In genomic region chr3:187021748-187022402, GRCh38 we compare ENCODE assay signal across 9 cellular contexts.
DNase-seq lines count a peak whose midpoint lies in the region; ATAC-seq and TF ChIP-seq lines count a peak whose summit lies in the region.
"Had no signal": no experiment of that assay in that cellular context is flagged by ENCODE, and none has a peak within 500 bp of the region (broad histone marks: within the 10 kb centered on the region; RNA-seq: fewer than 3 reads in every experiment).

No MANE protein-coding gene starts in this region.

- CTCF ChIA-PET in activated naive CD4-positive, alpha-beta T cell treated with anti-CD3 and anti-CD28 coated beads for 36 hours (lab: Charles Lee): interaction anchor here (0.9 kb wide), 1 partner anchor 174 kb away, joined by 5 read pairs; no protein-coding TSS in a partner anchor

- H3K9me3 ChIP-seq in Peyer's patch: no peaks in the 10 kb centered on the region

- no peaks in the 10 kb centered on the region for H3K27me3 Mint-ChIP-seq in activated naive CD4-positive, alpha-beta T cell treated with anti-CD3 and anti-CD28 coated beads for 36 hours (ENCODE audit: low read depth)

- TF ChIP-seq CTCF in Peyer's patch (IDR thresholded peaks at IDR 0.05): no peak

- ATAC-seq in GM21825 (IDR thresholded peaks at IDR 0.05; ENCODE audit: unreplicated experiment): peak; percentile 40

- no peak overlapping the region for H3K4me3 Mint-ChIP-seq in activated naive CD4-positive, alpha-beta T cell treated with anti-CD3 and anti-CD28 coated beads for 36 hours

- H3K27me3 ChIP-seq in Peyer's patch: no peaks in the 10 kb centered on the region

- peaks cover 4% of the 10 kb centered on the region for H3K36me3 Mint-ChIP-seq in activated naive CD4-positive, alpha-beta T cell treated with anti-CD3 and anti-CD28 coated beads for 36 hours (ENCODE audit: low read depth)

- peak overlapping the region in 2 of 4 donors; percentile 78 to 85 for H3K27ac ChIP-seq in Peyer's patch

- peak overlapping the region; percentile 19 for H3K27ac Mint-ChIP-seq in activated naive CD4-positive, alpha-beta T cell treated with anti-CD3 and anti-CD28 coated beads for 36 hours

- H3K36me3 ChIP-seq in Peyer's patch: no peaks in the 10 kb centered on the region

- peaks cover 0 to 9% (median 0%) of the 10 kb centered on the region in 4 donors for H3K4me1 ChIP-seq in Peyer's patch

- peaks cover 42% of the 10 kb centered on the region for H3K4me1 Mint-ChIP-seq in activated naive CD4-positive, alpha-beta T cell treated with anti-CD3 and anti-CD28 coated beads for 36 hours (ENCODE audit: low read depth)

- intact Hi-C loops in activated naive CD4-positive, alpha-beta T cell treated with anti-CD3 and anti-CD28 coated beads for 36 hours (cut with micrococcal nuclease): no loop called here
- intact Hi-C loops in cardiac septum (cut with DNase I): no loop called here

- H3K9me3 Mint-ChIP-seq in activated naive CD4-positive, alpha-beta T cell treated with anti-CD3 and anti-CD28 coated beads for 36 hours: peaks cover 2% of the 10 kb centered on the region

- H3K4me3 ChIP-seq in Peyer's patch: peak overlapping the region in 2 of 4 donors; percentile 23 to 29

- DNase-seq in activated naive CD4-positive, alpha-beta T cell treated with anti-CD3 and anti-CD28 coated beads for 36 hours: no peak
- DNase-seq in activated naive CD4-positive, alpha-beta T cell treated with Interleukin-2 at 50 U/mL for 16 hours: no peak
- peak in 2 of 3 donors; percentile 73 to 76 for DNase-seq in Peyer's patch
- peak; percentile 44 for DNase-seq in renal cortical epithelial cell (ENCODE audit: low read depth)
- DNase-seq in middle frontal gyrus (ENCODE audit: extremely low spot score, low spot score): no peak
- no peak for DNase-seq in NCI-H1694 (lab: John Stamatoyannopoulos, UW)
- DNase-seq in cardiac septum (ENCODE audit: low spot score): no peak
- DNase-seq: NCI-H510A treated with DMSO at 0.1 percent for 48 hours had no signal

- TF ChIP-seq POLR2A in Peyer's patch (IDR thresholded peaks at IDR 0.05): no peak

Comparison
In these comparisons a context has a peak if more than half of its experiments do, and no peak if none do; other contexts are left out.
1. DNase-seq: peak in Peyer's patch (2 of 3) and renal cortical epithelial cell (single experiment); none in activated naive CD4-positive, alpha-beta T cell treated with anti-CD3 and anti-CD28 coated beads for 36 hours (single experiment), activated naive CD4-positive, alpha-beta T cell treated with Interleukin-2 at 50 U/mL for 16 hours (single experiment), middle frontal gyrus (single experiment), NCI-H1694 (single experiment) and cardiac septum (single experiment).